ENCODE assay signal across 8 cellular contexts in genomic region chr14:102362084-102362483, GRCh38. TPM values are rescaled to one million over a fixed set of nuclear protein-coding genes. Genes with fewer than 3 reads are reported as not detected.
DNase-seq lines count a peak whose midpoint lies in the region; ATAC-seq and TF ChIP-seq lines count a peak whose summit lies in the region.

No MANE protein-coding gene starts in this region.

- H3K4me3 ChIP-seq in GM12865 (ENCODE audit: low read depth, low read length) = peak overlapping the region; percentile 81
- H3K4me3 ChIP-seq in duodenal mucosa (ENCODE audit: low read depth in 1 of 2, low read length in 2 of 2) = peak overlapping the region; percentile 95 to 99
- peak overlapping the region; percentile 95 for H3K4me3 ChIP-seq in thymus (ENCODE audit: low read length)

- H3K9ac ChIP-seq in duodenal mucosa (ENCODE audit: low read depth in 1 of 2, low read length in 2 of 2) = peak overlapping the region; percentile 88 to 90

- peaks cover 19 to 20% of the 10 kb centered on the region in 2 donors for H3K4me1 ChIP-seq in duodenal mucosa (ENCODE audit: control insufficient read depth in 1 of 2, insufficient read depth in 2 of 2, low read length in 2 of 2)
- H3K4me1 ChIP-seq in thymus (ENCODE audit: control insufficient read depth, insufficient read depth, low read length) = peaks cover 16% of the 10 kb centered on the region

- peaks cover 20 to 36% (median 25%) of the 10 kb centered on the region in 3 donors for H3K4me1 Mint-ChIP-seq in naive B cell

- H3K36me3 Mint-ChIP-seq in naive B cell = no peaks in the 10 kb centered on the region

- H3K27ac ChIP-seq in duodenal mucosa (ENCODE audit: low read depth, low read length) (peak overlapping the region; percentile 91), thymus (ENCODE audit: low read depth) (peak overlapping the region; percentile 93)

- peak overlapping the region in 6 of 8 donors; percentile 90 to 100 (median 96) for H3K4me3 Mint-ChIP-seq in naive B cell

- H3K36me3 ChIP-seq in duodenal mucosa (ENCODE audit: control insufficient read depth in 1 of 2, insufficient read depth in 2 of 2, low read length in 2 of 2) (peaks cover 0 to 29% of the 10 kb centered on the region in 2 donors), thymus (ENCODE audit: control insufficient read depth, insufficient read depth) (peaks cover 12% of the 10 kb centered on the region)

- DNase-seq in GM12865 (ENCODE audit: low read depth) (peak; percentile 76), naive B cell (peak; percentile 8), NCI-H1092 treated with DMSO at 0.1 percent for 48 hours (lab: John Stamatoyannopoulos, UW) (no peak)
- DNase-seq in activated CD4-positive, CD25-positive, alpha-beta regulatory T cell treated with anti-CD3 and anti-CD28 coated beads, Interleukin-2, amount 50 U/mL, for 16 hours (ENCODE audit: low read depth, low spot score) = peak; percentile 11

- H3K9me3 Mint-ChIP-seq in naive B cell = no peaks in the 10 kb centered on the region

- no peaks in the 10 kb centered on the region for H3K27me3 Mint-ChIP-seq in naive B cell

- H3K9me3 ChIP-seq in duodenal mucosa (ENCODE audit: control insufficient read depth in 1 of 2, low read length in 2 of 2) (no peaks in the 10 kb centered on the region), thymus (ENCODE audit: control insufficient read depth) (no peaks in the 10 kb centered on the region)

- no peak for TF ChIP-seq CTCF in GM12865 (IDR thresholded peaks at IDR 0.05; ENCODE audit: insufficient read depth, low read depth, low read length, missing control alignments)

- no peaks in the 10 kb centered on the region for H3K27me3 ChIP-seq in duodenal mucosa (ENCODE audit: control insufficient read depth in 1 of 2, insufficient read depth in 2 of 2, low read length in 2 of 2)
- H3K27me3 ChIP-seq in thymus (ENCODE audit: control insufficient read depth, insufficient read depth) = no peaks in the 10 kb centered on the region

- no peak for TF ChIP-seq POLR2A in GM18505 (IDR thresholded peaks at IDR 0.05; ENCODE audit: borderline replicate concordance, extremely low read depth, insufficient read depth, insufficient read length)

- ATAC-seq in HG02981 (IDR thresholded peaks at IDR 0.05; ENCODE audit: unreplicated experiment) (peak; percentile 36), naive B cell (ENCODE audit: low read depth in 2 of 2) (no peak), GM18505 (IDR thresholded peaks at IDR 0.05; ENCODE audit: unreplicated experiment) (no peak)

- 35% methylated on average over 4 of the region's 4 CpGs for WGBS in thymus

- H3K27ac Mint-ChIP-seq in naive B cell = peak overlapping the region in 5 of 6 donors; percentile 57 to 98 (median 97)

RNA-seq across cellular contexts. Expression of gene CINP, which starts 0.6 kb away (rescaled TPM):
- polyA plus RNA-seq in naive B cell (ENCODE audit: low read depth in 6 of 6) (10 to 100 TPM; 28.6 to 42.4 (median 34.9) TPM), thymus (33.4 TPM)

RNA-seq across cellular contexts. Expression of gene TECPR2, which starts 0.7 kb away (rescaled TPM):
- polyA plus RNA-seq in naive B cell (ENCODE audit: low read depth in 6 of 6) (1 to 10 TPM; 2.3 to 6.6 (median 3.1) TPM), thymus (8.3 TPM)

RNA-seq across cellular contexts. Expression of gene ZNF839, which starts 42.5 kb away (rescaled TPM):
- polyA plus RNA-seq in naive B cell (ENCODE audit: low read depth in 6 of 6) = 10 to 100 TPM in 1 of 6 donors, 1 to 10 TPM in 5; 4.5 to 10.5 (median 5.6) TPM
- polyA plus RNA-seq in thymus = 18.8 TPM

RNA-seq across cellular contexts. Expression of gene MOK, which starts 57.1 kb away (rescaled TPM):
- polyA plus RNA-seq in naive B cell (ENCODE audit: low read depth in 6 of 6) (1 to 10 TPM in 3 of 6 donors, under 1 TPM in 2, not detected in 1; 0.64 to 2.0 (median 1.2) TPM), thymus (9.0 TPM)
